18 cellular contexts compared by ENCODE assay signal in the genomic region with DNA sequence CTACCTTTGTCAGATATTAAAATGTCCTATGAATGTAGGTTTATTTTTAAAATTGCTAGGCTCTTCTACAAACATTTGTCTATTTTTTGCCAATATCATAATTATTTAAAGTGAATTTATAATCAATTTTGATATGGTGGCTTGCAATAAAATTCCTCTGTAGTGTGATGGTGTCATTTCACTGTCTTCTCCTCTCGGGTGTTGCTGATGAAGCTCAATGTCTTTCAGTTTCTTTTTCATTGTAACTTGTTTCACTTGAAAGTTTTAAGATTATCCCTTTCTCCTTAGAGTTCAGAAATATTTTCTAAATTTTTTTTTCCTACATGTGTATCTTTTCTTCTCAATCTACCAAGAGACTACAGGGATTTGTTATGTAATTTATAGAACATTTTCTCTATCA.
"Had no signal": no experiment of that assay in that cellular context is flagged by ENCODE, and none has a peak within 500 bp of the region (broad histone marks: within the 10 kb centered on the region; RNA-seq: fewer than 3 reads in every experiment).

No MANE protein-coding gene starts in this region.

- H3K27ac ChIP-seq: breast epithelium, epithelial cell of prostate, neutrophil, transverse colon had no signal

- ATAC-seq: activated T-helper 17 cell treated with anti-CD3 and anti-CD28 coated beads, Interleukin-2, amount 50 U/mL, for 72 hours; effector memory CD8-positive, alpha-beta T cell; naive thymus-derived CD8-positive, alpha-beta T cell; stimulated activated memory B cell treated with anti-CD40 and anti-IgM and Interleukin-4, amounts not matched to agents 10 μg/mL and 1 μg/mL and 100 μg/mL, for 72 hours had no signal

- H3K4me1 ChIP-seq: breast epithelium, transverse colon had no signal

- DNase-seq: activated CD4-positive, CD25-positive, alpha-beta regulatory T cell treated with anti-CD3 and anti-CD28 coated beads, Interleukin-2, amount 50 U/mL, for 72 hours; activated naive CD4-positive, alpha-beta T cell treated with Interleukin-2 at 50 U/mL for 16 hours; aorta; dermis blood vessel endothelial cell; effector memory CD8-positive, alpha-beta T cell; foreskin melanocyte; head of caudate nucleus; kidney glomerular epithelial cell; mesenchymal stem cell; naive thymus-derived CD8-positive, alpha-beta T cell; retina; stimulated activated CD4-positive, alpha-beta T cell treated with anti-CD3 and anti-CD28 coated beads, Interleukin-2, amount 100 ng/mL, for 48 hours; transverse colon had no signal

- H3K27me3 ChIP-seq: breast epithelium, neutrophil, transverse colon had no signal

- H3K4me3 ChIP-seq: breast epithelium, transverse colon had no signal

- H3K9me3 ChIP-seq: neutrophil, transverse colon had no signal

- H3K36me3 ChIP-seq: breast epithelium, neutrophil, transverse colon had no signal
